22 cellular contexts compared by ENCODE assay signal in genomic region chr2:43009448-43009847, GRCh38.
DNase-seq lines count a peak whose midpoint lies in the region; ATAC-seq, FAIRE-seq and TF ChIP-seq lines count a peak whose summit lies in the region.
"Had no signal": no experiment of that assay in that cellular context is flagged by ENCODE, and none has a peak within 500 bp of the region (broad histone marks: within the 10 kb centered on the region; RNA-seq: fewer than 3 reads in every experiment).

No MANE protein-coding gene starts in this region.

- H3K27ac ChIP-seq in K562 (ENCODE audit: extremely low read depth, low read depth, low read length) (no peak overlapping the region), suprapubic skin (peak overlapping the region; percentile 73)
- H3K27ac ChIP-seq: 22Rv1 had no signal

- peaks cover 4% of the 10 kb centered on the region for H3K9me3 Mint-ChIP-seq in activated CD8-positive, alpha-beta T cell treated with anti-CD3 and anti-CD28 coated beads for 36 hours
- H3K9me3 Mint-ChIP-seq in activated CD8-positive, alpha-beta T cell treated with anti-CD3 and anti-CD28 coated beads, Interleukin-2, amount 10 ng/mL, durations not matched to agents 7 days and 5 days (ENCODE audit: insufficient read depth) = no peaks in the 10 kb centered on the region

- whole genome bisulfite sequencing in K562 (ENCODE audit: insufficient coverage, low coverage, missing lambda C conversion rate) = 35% methylated on average over 5 of the region's 5 CpGs
- 84% methylated on average over 5 of the region's 5 CpGs for WGBS in suprapubic skin

- no peaks in the 10 kb centered on the region for H3K79me2 ChIP-seq in K562 (ENCODE audit: control insufficient read depth, insufficient read depth, low read length)

- H4K20me1 ChIP-seq in K562 (replicated peaks; ENCODE audit: control insufficient read depth, insufficient read depth, low read length) = no peaks in the 10 kb centered on the region

- no peak for ATAC-seq in K562
- ATAC-seq in activated CD8-positive, alpha-beta T cell treated with anti-CD3 and anti-CD28 coated beads for 36 hours = no peak
- ATAC-seq in activated CD8-positive, alpha-beta T cell treated with anti-CD3 and anti-CD28 coated beads, Interleukin-2, amount 10 ng/mL, durations not matched to agents 7 days and 5 days = no peak
- ATAC-seq: Panc1, Right ventricle myocardium inferior had no signal

- intact Hi-C loops in K562 (cut with micrococcal nuclease) = no loop called here
- intact Hi-C loops in activated CD8-positive, alpha-beta T cell treated with anti-CD3 and anti-CD28 coated beads for 36 hours (cut with micrococcal nuclease) = no loop called here

- H3K9me3 ChIP-seq in K562 (replicated peaks; ENCODE audit: control insufficient read depth, insufficient read depth, low read depth, low read length) (no peaks in the 10 kb centered on the region), suprapubic skin (no peaks in the 10 kb centered on the region)

- H3K9ac ChIP-seq in K562 (ENCODE audit: insufficient read depth in 1 of 2, low read depth in 2 of 2, low read length in 2 of 2) = no peak overlapping the region

- CTCF ChIA-PET in K562 (lab: Yijun Ruan, JAX; ENCODE audit: low intra/inter-chr PET ratio) = no interaction called here
- CTCF ChIA-PET in activated CD8-positive, alpha-beta T cell treated with anti-CD3 and anti-CD28 coated beads for 36 hours (lab: Charles Lee) = interaction anchor here (0.8 to 1.4 kb wide), 3 partner anchors 150 to 475 kb away, joined by 3 read pairs; no protein-coding TSS in a partner anchor
- CTCF ChIA-PET in activated CD8-positive, alpha-beta T cell treated with anti-CD3 and anti-CD28 coated beads, Interleukin-2, amount 10 ng/mL, durations not matched to agents 7 days and 5 days (lab: Charles Lee) = interaction anchor here (1.1 to 1.2 kb wide), 2 partner anchors 220 to 596 kb away, joined by 3 to 4 read pairs; no protein-coding TSS in a partner anchor

- no peak for TF ChIP-seq RAD21 in K562 (CRISPR knock-in tag; conservative IDR thresholded peaks at IDR 0.05 in 1 of 2, IDR thresholded peaks at IDR 0.05 in 1 of 2)

- no TSS peak for BruUV-seq in K562 (replicated peaks; lab: Mats Ljungman, UMichigan)

- H3K27ac Mint-ChIP-seq in activated CD8-positive, alpha-beta T cell treated with anti-CD3 and anti-CD28 coated beads for 36 hours = no peak overlapping the region
- no peak overlapping the region for H3K27ac Mint-ChIP-seq in activated CD8-positive, alpha-beta T cell treated with anti-CD3 and anti-CD28 coated beads, Interleukin-2, amount 10 ng/mL, durations not matched to agents 7 days and 5 days
- H3K27ac Mint-ChIP-seq: CD4-positive, CD25-positive, alpha-beta regulatory T cell had no signal

- peaks cover 6 to 9% of the 10 kb centered on the region in 2 experiments; a peak in 4 of 5 replicates for H3K4me1 ChIP-seq in K562 (replicated peaks in 1 of 2; ENCODE audit: control insufficient read depth in 2 of 2, insufficient read depth in 2 of 2, low read length in 2 of 2)
- H3K4me1 ChIP-seq in suprapubic skin = peaks cover 25% of the 10 kb centered on the region

- TF ChIP-seq CTCF in K562 (IDR thresholded peaks at IDR 0.05 in 2 of 3, conservative IDR thresholded peaks at IDR 0.05 in 1 of 3; ENCODE audit: insufficient read depth in 2 of 3, low read depth in 1 of 3, low read length in 3 of 3) = no peak
- no peak for TF ChIP-seq CTCF in suprapubic skin (IDR thresholded peaks at IDR 0.05)
- TF ChIP-seq CTCF in activated CD8-positive, alpha-beta T cell treated with anti-CD3 and anti-CD28 coated beads for 36 hours (IDR thresholded peaks at IDR 0.05) = no peak

- in situ Hi-C loops in K562 (cut with MboI) = no loop called here

- no peak overlapping the region for H3K4me2 ChIP-seq in K562 (ENCODE audit: insufficient read depth, low read length)

- H3K27me3 Mint-ChIP-seq in activated CD8-positive, alpha-beta T cell treated with anti-CD3 and anti-CD28 coated beads for 36 hours = no peaks in the 10 kb centered on the region
- no peaks in the 10 kb centered on the region for H3K27me3 Mint-ChIP-seq in activated CD8-positive, alpha-beta T cell treated with anti-CD3 and anti-CD28 coated beads, Interleukin-2, amount 10 ng/mL, durations not matched to agents 7 days and 5 days (ENCODE audit: low read depth)

- POLR2A ChIA-PET in K562 (lab: Yijun Ruan, JAX) = interaction anchor here (0.9 kb wide), 1 partner anchor 35 kb away, joined by 4 read pairs; no protein-coding TSS in a partner anchor
- POLR2A ChIA-PET in activated CD8-positive, alpha-beta T cell treated with anti-CD3 and anti-CD28 coated beads for 36 hours (lab: Charles Lee) = interaction anchor here (1.0 kb wide), 1 partner anchor 97 kb away, joined by 3 read pairs; no protein-coding TSS in a partner anchor
- POLR2A ChIA-PET in activated CD8-positive, alpha-beta T cell treated with anti-CD3 and anti-CD28 coated beads, Interleukin-2, amount 10 ng/mL, durations not matched to agents 7 days and 5 days (lab: Charles Lee) = no interaction called here

- H3K27me3 ChIP-seq in K562 (ENCODE audit: control insufficient read depth in 2 of 2, insufficient read depth in 2 of 2, low read length in 2 of 2) (no peaks in the 10 kb centered on the region), suprapubic skin (no peaks in the 10 kb centered on the region)

- no peak for FAIRE-seq in K562 (lab: Jason Lieb, UNC)
- FAIRE-seq: GM19239 had no signal

- H3K4me1 Mint-ChIP-seq in activated CD8-positive, alpha-beta T cell treated with anti-CD3 and anti-CD28 coated beads for 36 hours (ENCODE audit: low read depth) = peaks cover 3% of the 10 kb centered on the region
- H3K4me1 Mint-ChIP-seq in activated CD8-positive, alpha-beta T cell treated with anti-CD3 and anti-CD28 coated beads, Interleukin-2, amount 10 ng/mL, durations not matched to agents 7 days and 5 days (ENCODE audit: low read depth) = peaks cover 7% of the 10 kb centered on the region

- H3K9me1 ChIP-seq in K562 (ENCODE audit: control insufficient read depth, insufficient read depth, low read length) = no peaks in the 10 kb centered on the region

- TF ChIP-seq EP300 in K562 (IDR thresholded peaks at IDR 0.05; ENCODE audit: low read length) (no peak), suprapubic skin (IDR thresholded peaks at IDR 0.05) (no peak)

- TF ChIP-seq POLR2A in K562 (conservative IDR thresholded peaks at IDR 0.05) (no peak), suprapubic skin (IDR thresholded peaks at IDR 0.05) (no peak)

- DNase-seq in activated CD4-positive, CD25-positive, alpha-beta regulatory T cell treated with anti-CD3 and anti-CD28 coated beads, Interleukin-2, amount 50 U/mL, for 72 hours = peak; percentile 2
- DNase-seq in activated CD4-positive, CD25-positive, alpha-beta regulatory T cell (lab: John Stamatoyannopoulos, UW) = no peak
- DNase-seq in K562 (ENCODE audit: extremely low read depth in 1 of 4, low spot score in 3 of 4) = no peak
- DNase-seq in islet precursor cell = peak; percentile 14
- DNase-seq in suprapubic skin (ENCODE audit: low spot score in 2 of 2) = peak in 1 of 2 donors; percentile 24
- no peak for DNase-seq in activated CD8-positive, alpha-beta T cell treated with anti-CD3 and anti-CD28 coated beads for 36 hours
- DNase-seq in activated CD8-positive, alpha-beta T cell treated with anti-CD3 and anti-CD28 coated beads, Interleukin-2, amount 10 ng/mL, durations not matched to agents 7 days and 5 days = no peak
- DNase-seq in GM03348 (ENCODE audit: low spot score) = no peak
- DNase-seq: CD4-positive, CD25-positive, alpha-beta regulatory T cell; COR-L47; GDM1; GOT3; KBM-7; MV-4-11; NCI-H1417 treated with DMSO at 0.1 percent for 48 hours; NCI-H2029 treated with DMSO at 0.1 percent for 48 hours; NCI-H2171; NCI-H526 had no signal

- no peak overlapping the region for H3K4me3 Mint-ChIP-seq in activated CD8-positive, alpha-beta T cell treated with anti-CD3 and anti-CD28 coated beads for 36 hours
- no peak overlapping the region for H3K4me3 Mint-ChIP-seq in activated CD8-positive, alpha-beta T cell treated with anti-CD3 and anti-CD28 coated beads, Interleukin-2, amount 10 ng/mL, durations not matched to agents 7 days and 5 days
- H3K4me3 Mint-ChIP-seq: CD4-positive, CD25-positive, alpha-beta regulatory T cell had no signal

- H3K4me3 ChIP-seq in K562 (no peak overlapping the region), suprapubic skin (no peak overlapping the region)

- H2AFZ ChIP-seq in K562 (ENCODE audit: low read depth, low read length) = peak overlapping the region; percentile 19; the same call in 1 of the 2 replicates

- H3K36me3 ChIP-seq in K562 (ENCODE audit: control insufficient read depth, insufficient read depth, low read length) = no peaks in the 10 kb centered on the region
- no peaks in the 10 kb centered on the region for H3K36me3 ChIP-seq in suprapubic skin

- H3K36me3 Mint-ChIP-seq in activated CD8-positive, alpha-beta T cell treated with anti-CD3 and anti-CD28 coated beads for 36 hours (ENCODE audit: low read depth) = no peaks in the 10 kb centered on the region
- H3K36me3 Mint-ChIP-seq in activated CD8-positive, alpha-beta T cell treated with anti-CD3 and anti-CD28 coated beads, Interleukin-2, amount 10 ng/mL, durations not matched to agents 7 days and 5 days (ENCODE audit: low read depth) = no peaks in the 10 kb centered on the region

TF ChIP-seq in K562, 482 proteins besides CTCF, POLR2A, EP300 and RAD21 (continues in another document):
- TF ChIP-seq PRMT5 (CRISPR knock-in tag; IDR thresholded peaks at IDR 0.05) (no peak), BRD4 (IDR thresholded peaks at IDR 0.05) (no peak), ZBTB1 (CRISPR knock-in tag; IDR thresholded peaks at IDR 0.05; ENCODE audit: borderline replicate concordance, low read depth) (no peak), NFATC3 (IDR thresholded peaks at IDR 0.05) (no peak), TOE1 (IDR thresholded peaks at IDR 0.05; ENCODE audit: borderline replicate concordance) (no peak), TOE1 (CRISPR knock-in tag; IDR thresholded peaks at IDR 0.05; ENCODE audit: borderline replicate concordance, low read depth) (no peak)
- TF ChIP-seq, protein P1, sequence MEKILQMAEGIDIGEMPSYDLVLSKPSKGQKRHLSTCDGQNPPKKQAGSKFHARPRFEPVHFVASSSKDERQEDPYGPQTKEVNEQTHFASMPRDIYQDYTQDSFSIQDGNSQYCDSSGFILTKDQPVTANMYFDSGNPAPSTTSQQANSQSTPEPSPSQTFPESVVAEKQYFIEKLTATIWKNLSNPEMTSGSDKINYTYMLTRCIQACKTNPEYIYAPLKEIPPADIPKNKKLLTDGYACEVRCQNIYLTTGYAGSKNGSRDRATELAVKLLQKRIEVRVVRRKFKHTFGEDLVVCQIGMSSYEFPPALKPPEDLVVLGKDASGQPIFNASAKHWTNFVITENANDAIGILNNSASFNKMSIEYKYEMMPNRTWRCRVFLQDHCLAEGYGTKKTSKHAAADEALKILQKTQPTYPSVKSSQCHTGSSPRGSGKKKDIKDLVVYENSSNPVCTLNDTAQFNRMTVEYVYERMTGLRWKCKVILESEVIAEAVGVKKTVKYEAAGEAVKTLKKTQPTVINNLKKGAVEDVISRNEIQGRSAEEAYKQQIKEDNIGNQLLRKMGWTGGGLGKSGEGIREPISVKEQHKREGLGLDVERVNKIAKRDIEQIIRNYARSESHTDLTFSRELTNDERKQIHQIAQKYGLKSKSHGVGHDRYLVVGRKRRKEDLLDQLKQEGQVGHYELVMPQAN (IDR thresholded peaks at IDR 0.05; ENCODE audit: borderline replicate concordance) = no peak

Comparison
In these comparisons a context has a peak if more than half of its experiments do, and no peak if none do; other contexts are left out.
1. DNase-seq: peak in activated CD4-positive, CD25-positive, alpha-beta regulatory T cell treated with anti-CD3 and anti-CD28 coated beads, Interleukin-2, amount 50 U/mL, for 72 hours (single experiment) and islet precursor cell (single experiment); none in activated CD4-positive, CD25-positive, alpha-beta regulatory T cell (0 of 4), K562 (0 of 4), activated CD8-positive, alpha-beta T cell treated with anti-CD3 and anti-CD28 coated beads for 36 hours (single experiment), activated CD8-positive, alpha-beta T cell treated with anti-CD3 and anti-CD28 coated beads, Interleukin-2, amount 10 ng/mL, durations not matched to agents 7 days and 5 days (single experiment) and GM03348 (single experiment).